Comparison of ENCODE assay signal across 8 cellular contexts in the genomic region with DNA sequence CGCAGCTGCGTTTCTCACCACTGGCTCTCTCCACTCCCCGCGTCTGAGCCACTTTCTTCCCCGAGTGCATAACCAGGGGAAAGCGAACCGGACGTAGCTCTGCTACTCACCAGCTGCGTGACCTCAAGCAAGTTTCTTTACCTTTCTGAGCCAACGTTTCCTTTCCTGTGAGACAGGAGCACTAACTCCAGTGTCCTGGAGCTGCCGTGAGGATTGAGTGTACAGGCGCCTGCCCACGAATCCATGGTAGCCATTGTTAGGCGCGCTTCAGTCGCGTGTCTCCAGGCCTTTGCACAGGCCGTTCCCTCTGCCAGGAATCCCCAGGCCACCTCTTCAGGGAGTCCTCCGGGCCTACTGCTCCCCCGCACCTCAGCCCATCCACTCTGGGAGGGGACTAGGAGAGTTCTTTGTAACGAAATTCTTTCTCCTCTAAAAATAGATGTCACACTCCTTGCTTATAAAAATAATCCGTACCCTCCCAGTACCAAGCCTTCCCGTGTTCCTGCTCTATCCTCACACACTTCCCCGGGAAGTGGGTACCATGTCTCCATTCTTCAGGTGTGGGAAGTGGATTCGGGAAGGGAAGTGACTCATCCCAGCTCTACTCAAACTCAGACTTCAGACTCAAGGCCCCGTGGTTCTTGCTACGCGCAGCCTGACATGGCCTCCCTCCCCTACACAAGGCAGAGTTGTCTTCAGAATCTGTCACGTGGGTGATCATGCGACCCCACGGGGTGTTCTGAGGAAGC. TPM values are rescaled to one million over a fixed set of nuclear protein-coding genes. Genes with fewer than 3 reads are reported as not detected.
DNase-seq lines count a peak whose midpoint lies in the region; ATAC-seq and TF ChIP-seq lines count a peak whose summit lies in the region.

No MANE protein-coding gene starts in this region.

- CTCF ChIA-PET in activated CD4-positive, alpha-beta T cell treated with anti-CD3 and anti-CD28 coated beads for 36 hours (lab: Charles Lee), result interaction anchor here (0.5 to 1.8 kb wide), 7 partner anchors 10 to 1075 kb away, joined by 3 to 6 read pairs (median 3); a partner anchor contains a TSS

- no peaks in the 10 kb centered on the region for H3K36me3 Mint-ChIP-seq in activated CD4-positive, alpha-beta T cell treated with anti-CD3 and anti-CD28 coated beads for 36 hours (ENCODE audit: low read depth)

- peak overlapping the region; percentile 62 for H3K4me3 Mint-ChIP-seq in activated CD4-positive, alpha-beta T cell treated with anti-CD3 and anti-CD28 coated beads for 36 hours

- peak; percentile 75 for DNase-seq in activated CD8-positive, alpha-beta memory T cell treated with anti-CD3 and anti-CD28 coated beads for 24 hours
- no peak for DNase-seq in activated CD8-positive, alpha-beta memory T cell treated with anti-CD3 and anti-CD28 coated beads, Interleukin-2, amount 50 U/mL, for 48 hours
- DNase-seq in activated CD4-positive, alpha-beta T cell treated with anti-CD3 and anti-CD28 coated beads for 36 hours, result peak; percentile 81
- DNase-seq in left ventricle myocardium inferior (no peak), NCI-H2029 treated with DMSO at 0.1 percent for 48 hours (lab: John Stamatoyannopoulos, UW) (no peak)
- DNase-seq in stimulated activated CD8-positive, alpha-beta memory T cell treated with anti-CD3 and anti-CD28 coated beads, Interleukin-12 subunit alpha, Interleukin-12 subunit beta, amount 100 ng/mL, for 24 hours (ENCODE audit: extremely low read depth), result peak; percentile 33
- no peak for DNase-seq in activated effector memory CD4-positive, alpha-beta T cell treated with Interleukin-2 at 50 U/mL for 16 hours

- peaks cover 35% of the 10 kb centered on the region for H3K4me1 Mint-ChIP-seq in activated CD4-positive, alpha-beta T cell treated with anti-CD3 and anti-CD28 coated beads for 36 hours

- H3K9me3 ChIP-seq in left ventricle myocardium inferior (replicated peaks), result no peaks in the 10 kb centered on the region

- H3K36me3 ChIP-seq in left ventricle myocardium inferior, result no peaks in the 10 kb centered on the region

- POLR2A ChIA-PET in activated CD4-positive, alpha-beta T cell treated with anti-CD3 and anti-CD28 coated beads for 36 hours (lab: Charles Lee), result interaction anchor here (0.7 to 1.3 kb wide), 3 partner anchors 17 to 71 kb away, joined by 3 to 20 read pairs (median 3); no protein-coding TSS in a partner anchor

- no peak for TF ChIP-seq CTCF in left ventricle myocardium inferior (IDR thresholded peaks at IDR 0.05; ENCODE audit: borderline replicate concordance)

- peak overlapping the region; percentile 99 for H3K27ac Mint-ChIP-seq in activated CD4-positive, alpha-beta T cell treated with anti-CD3 and anti-CD28 coated beads for 36 hours

- ATAC-seq in HG03175 (IDR thresholded peaks at IDR 0.05; ENCODE audit: unreplicated experiment), result peak; percentile 39
- peak; percentile 65 for ATAC-seq in activated CD4-positive, alpha-beta T cell treated with anti-CD3 and anti-CD28 coated beads for 36 hours

- H3K9me3 Mint-ChIP-seq in activated CD4-positive, alpha-beta T cell treated with anti-CD3 and anti-CD28 coated beads for 36 hours (ENCODE audit: low read depth), result no peaks in the 10 kb centered on the region

- no peaks in the 10 kb centered on the region for H3K27me3 ChIP-seq in left ventricle myocardium inferior (ENCODE audit: low read depth)

- H3K4me1 ChIP-seq in left ventricle myocardium inferior, result peaks cover 36% of the 10 kb centered on the region

- peak overlapping the region; percentile 85 for H3K27ac ChIP-seq in left ventricle myocardium inferior (replicated peaks)

- H3K27me3 Mint-ChIP-seq in activated CD4-positive, alpha-beta T cell treated with anti-CD3 and anti-CD28 coated beads for 36 hours, result no peaks in the 10 kb centered on the region

- intact Hi-C loops in activated CD4-positive, alpha-beta T cell treated with anti-CD3 and anti-CD28 coated beads for 36 hours (cut with DNase I, micrococcal nuclease), result loop anchor here (1.0 to 10.0 kb wide), 9 partner anchors 17 to 533 kb away; a partner anchor contains a TSS
- intact Hi-C loops in left ventricle myocardium inferior (cut with micrococcal nuclease), result no loop called here

- H3K4me3 ChIP-seq in left ventricle myocardium inferior, result peak overlapping the region; percentile 65

RNA-seq across cellular contexts. Expression of a gene that starts 16.2 kb away (rescaled TPM):
- total RNA-seq in activated CD4-positive, alpha-beta T cell treated with anti-CD3 and anti-CD28 coated beads for 36 hours, result not detected
- total RNA-seq in left ventricle myocardium inferior, result not detected

Comparison
In these comparisons a context has a peak if more than half of its experiments do, and no peak if none do; other contexts are left out.
1. DNase-seq: peak in activated CD8-positive, alpha-beta memory T cell treated with anti-CD3 and anti-CD28 coated beads for 24 hours (single experiment), activated CD4-positive, alpha-beta T cell treated with anti-CD3 and anti-CD28 coated beads for 36 hours (single experiment) and stimulated activated CD8-positive, alpha-beta memory T cell treated with anti-CD3 and anti-CD28 coated beads, Interleukin-12 subunit alpha, Interleukin-12 subunit beta, amount 100 ng/mL, for 24 hours (single experiment); none in activated CD8-positive, alpha-beta memory T cell treated with anti-CD3 and anti-CD28 coated beads, Interleukin-2, amount 50 U/mL, for 48 hours (single experiment), left ventricle myocardium inferior (single experiment), activated effector memory CD4-positive, alpha-beta T cell treated with Interleukin-2 at 50 U/mL for 16 hours (single experiment) and NCI-H2029 treated with DMSO at 0.1 percent for 48 hours (single experiment).